In genomic region chr19:52749780-52750179, GRCh38 we compare ENCODE assay signal across 14 cellular contexts. TPM values are rescaled to one million over a fixed set of nuclear protein-coding genes. Genes with fewer than 3 reads are reported as not detected.
DNase-seq lines count a peak whose midpoint lies in the region; TF ChIP-seq lines count a peak whose summit lies in the region.
"Had no signal": no experiment of that assay in that cellular context is flagged by ENCODE, and none has a peak within 500 bp of the region (broad histone marks: within the 10 kb centered on the region; RNA-seq: fewer than 3 reads in every experiment).

No MANE protein-coding gene starts in this region.

- H3K4me3 ChIP-seq in esophagus squamous epithelium, result no peak overlapping the region
- H3K4me3 ChIP-seq in CD4-positive, alpha-beta memory T cell (ENCODE audit: low read length in 2 of 2), result no peak overlapping the region
- H3K4me3 ChIP-seq: BLaER1 had no signal

- no peaks in the 10 kb centered on the region for H3K36me3 ChIP-seq in esophagus squamous epithelium
- no peaks in the 10 kb centered on the region for H3K36me3 ChIP-seq in CD4-positive, alpha-beta memory T cell (ENCODE audit: insufficient read depth, low read length)
- H3K36me3 ChIP-seq: BLaER1 had no signal

- no peak for TF ChIP-seq POLR2A in esophagus squamous epithelium (IDR thresholded peaks at IDR 0.05)

- CTCF ChIA-PET in CD4-positive, alpha-beta memory T cell (lab: Charles Lee; ENCODE audit: partially characterized antibody), result interaction anchor here (0.9 kb wide), 1 partner anchor 406 kb away, joined by 4 read pairs; no protein-coding TSS in a partner anchor

- H3K4me1 Mint-ChIP-seq in mesothelial cell of epicardium, result peaks cover 43% of the 10 kb centered on the region
- peaks cover 23 to 26% of the 10 kb centered on the region in 2 donors for H3K4me1 Mint-ChIP-seq in immature natural killer cell
- H3K4me1 Mint-ChIP-seq in CD4-positive, alpha-beta memory T cell, result peaks cover 2 to 13% (median 7%) of the 10 kb centered on the region in 4 donors

- TF ChIP-seq CTCF in VCaP (conservative IDR thresholded peaks at IDR 0.05) (no peak), mesothelial cell of epicardium (IDR thresholded peaks at IDR 0.05; ENCODE audit: unreplicated experiment) (no peak), esophagus squamous epithelium (IDR thresholded peaks at IDR 0.05) (no peak)

- WGBS in esophagus squamous epithelium, 2 donors, result 38 to 42% methylated on average over 4 of the region's 4 CpGs

- POLR2A ChIA-PET in CD4-positive, alpha-beta memory T cell (lab: Charles Lee; ENCODE audit: partially characterized antibody), result no interaction called here

- H3K27ac ChIP-seq in VCaP, result 0 out of 2 replicates have a peak overlapping the region, but pooled peaks have one; percentile 5
- no peak overlapping the region for H3K27ac ChIP-seq in esophagus squamous epithelium
- H3K27ac ChIP-seq in CD4-positive, alpha-beta memory T cell (ENCODE audit: low read depth, low read length), result no peak overlapping the region
- H3K27ac ChIP-seq: BLaER1 had no signal

- H3K9me3 Mint-ChIP-seq in mesothelial cell of epicardium, result peaks cover 1% of the 10 kb centered on the region
- H3K9me3 Mint-ChIP-seq in immature natural killer cell, result no peaks in the 10 kb centered on the region
- no peaks in the 10 kb centered on the region for H3K9me3 Mint-ChIP-seq in CD4-positive, alpha-beta memory T cell

- intact Hi-C loops in esophagus squamous epithelium (cut with DNase I), result no loop called here
- intact Hi-C loops in CD4-positive, alpha-beta memory T cell (cut with micrococcal nuclease), result no loop called here

- H3K27me3 Mint-ChIP-seq in mesothelial cell of epicardium (ENCODE audit: low read depth) (no peaks in the 10 kb centered on the region), immature natural killer cell (ENCODE audit: low read depth in 3 of 3) (peaks cover 0 to 2% (median 2%) of the 10 kb centered on the region in 3 donors)
- H3K27me3 Mint-ChIP-seq in CD4-positive, alpha-beta memory T cell, result no peaks in the 10 kb centered on the region

- H3K4me3 Mint-ChIP-seq in mesothelial cell of epicardium (no peak overlapping the region), immature natural killer cell (no peak overlapping the region)
- H3K4me3 Mint-ChIP-seq in CD4-positive, alpha-beta memory T cell, result no peak overlapping the region
- H3K4me3 Mint-ChIP-seq: H9 had no signal

- H3K4me1 ChIP-seq in esophagus squamous epithelium, result no peaks in the 10 kb centered on the region
- no peaks in the 10 kb centered on the region for H3K4me1 ChIP-seq in CD4-positive, alpha-beta memory T cell (ENCODE audit: insufficient read depth, low read length)
- H3K4me1 ChIP-seq: BLaER1 had no signal

- H3K27me3 ChIP-seq in esophagus squamous epithelium, result no peaks in the 10 kb centered on the region
- H3K27me3 ChIP-seq in CD4-positive, alpha-beta memory T cell (ENCODE audit: insufficient read depth, low read length), result no peaks in the 10 kb centered on the region
- H3K27me3 ChIP-seq: BLaER1 had no signal

- H3K36me3 Mint-ChIP-seq in mesothelial cell of epicardium, result no peaks in the 10 kb centered on the region
- peaks cover 11 to 30% (median 12%) of the 10 kb centered on the region in 3 donors for H3K36me3 Mint-ChIP-seq in immature natural killer cell
- H3K36me3 Mint-ChIP-seq in CD4-positive, alpha-beta memory T cell, result no peaks in the 10 kb centered on the region

- peaks cover 0 to 4% (median 0%) of the 10 kb centered on the region in 3 donors for H3K9me3 ChIP-seq in esophagus squamous epithelium
- H3K9me3 ChIP-seq in CD4-positive, alpha-beta memory T cell (ENCODE audit: control insufficient read depth in 1 of 2, low read length in 2 of 2), result no peaks in the 10 kb centered on the region
- H3K9me3 ChIP-seq: BLaER1 had no signal

- peak overlapping the region; percentile 44 for H3K27ac Mint-ChIP-seq in mesothelial cell of epicardium
- peak overlapping the region in 2 of 6 donors; percentile 6 to 25 for H3K27ac Mint-ChIP-seq in immature natural killer cell
- no peak overlapping the region for H3K27ac Mint-ChIP-seq in CD4-positive, alpha-beta memory T cell
- H3K27ac Mint-ChIP-seq: H9 had no signal

- DNase-seq in GDM1 (lab: John Stamatoyannopoulos, UW) (peak; percentile 16), OCI-M1 (lab: John Stamatoyannopoulos, UW) (peak; percentile 84), mesothelial cell of epicardium (ENCODE audit: low spot score in 2 of 2, unreplicated experiment in 2 of 2) (no peak), immature natural killer cell (no peak), NOMO-1 treated with dmso at 0.1 percent for 144 hours (lab: John Stamatoyannopoulos, UW; ENCODE audit: unreplicated experiment) (no peak), esophagus squamous epithelium (lab: John Stamatoyannopoulos, UW) (no peak)
- DNase-seq in CD4-positive, alpha-beta memory T cell, result no peak
- DNase-seq: 8988T, AML-193, DMS79, GOT3, H9 had no signal

RNA-seq across cellular contexts. Expression of gene ZNF611, which starts 14.9 kb away (rescaled TPM):
- total RNA-seq in mesothelial cell of epicardium (26.7 to 29.6 TPM (median 29.0 TPM) in 3 replicates), esophagus squamous epithelium (1 to 10 TPM; 4.9 to 8.7 (median 7.9) TPM)
- 10 to 100 TPM; 18.4 to 75.2 (median 27.4) TPM for polyA plus RNA-seq in immature natural killer cell
- 10 to 100 TPM; 52.8 to 53.7 TPM for total RNA-seq in CD4-positive, alpha-beta memory T cell
- 10 to 100 TPM; 23.6 to 37.9 TPM for polyA plus RNA-seq in CD4-positive, alpha-beta memory T cell

RNA-seq across cellular contexts. Expression of gene ZNF600, which starts 36.8 kb away (rescaled TPM):
- total RNA-seq in mesothelial cell of epicardium (16.7 to 18.3 TPM (median 17.3 TPM) in 3 replicates), esophagus squamous epithelium (10 to 100 TPM in 1 of 4 donors, 1 to 10 TPM in 3; 2.3 to 16.2 (median 4.6) TPM)
- polyA plus RNA-seq in immature natural killer cell, result 100 to 1,000 TPM in 1 of 3 donors, 10 to 100 TPM in 2; 28.2 to 114 (median 42.4) TPM
- total RNA-seq in CD4-positive, alpha-beta memory T cell, result 10 to 100 TPM; 43.3 to 47.8 TPM
- polyA plus RNA-seq in CD4-positive, alpha-beta memory T cell, result 10 to 100 TPM; 10.9 to 20.1 TPM

Comparison
In these comparisons a context has a peak if more than half of its experiments do, and no peak if none do; other contexts are left out.
1. DNase-seq: peak in GDM1 (single experiment) and OCI-M1 (single experiment); none in mesothelial cell of epicardium (0 of 2), immature natural killer cell (0 of 3), NOMO-1 treated with dmso at 0.1 percent for 144 hours (single experiment), esophagus squamous epithelium (single experiment) and CD4-positive, alpha-beta memory T cell (0 of 5).